In the genomic region with DNA sequence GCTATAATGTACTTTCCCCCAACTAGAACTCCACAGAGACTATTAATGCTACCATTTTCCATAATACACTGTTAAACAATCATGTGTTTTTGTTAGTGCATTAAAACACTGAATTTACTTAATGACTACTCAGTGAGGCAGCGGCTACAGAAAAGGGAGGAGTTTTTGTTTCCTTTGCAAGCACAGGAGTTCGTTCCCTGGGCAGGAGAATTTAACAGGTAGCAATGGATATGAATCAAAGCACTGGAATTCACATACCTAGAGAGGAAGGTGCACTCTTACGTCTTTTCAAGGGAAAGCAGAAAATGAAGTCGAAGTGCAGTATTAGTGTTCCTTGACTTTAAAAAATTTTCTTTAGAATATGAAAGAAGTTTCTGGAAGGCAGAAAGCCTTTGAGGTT, we compare ENCODE assay signal across 18 cellular contexts.
DNase-seq lines count a peak whose midpoint lies in the region; ATAC-seq and TF ChIP-seq lines count a peak whose summit lies in the region.
"Had no signal": no experiment of that assay in that cellular context is flagged by ENCODE, and none has a peak within 500 bp of the region (broad histone marks: within the 10 kb centered on the region; RNA-seq: fewer than 3 reads in every experiment).

No MANE protein-coding gene starts in this region.

- peak overlapping the region; percentile 24; the same call in 1 of the 2 replicates for H4K91ac ChIP-seq in IMR-90 (ENCODE audit: insufficient read depth, low read depth, low read length)

- peak overlapping the region; percentile 64; the same call in 1 of the 2 replicates for H2BK120ac ChIP-seq in IMR-90 (ENCODE audit: low read depth, low read length)

- no peak overlapping the region for H3K27ac ChIP-seq in IMR-90 (ENCODE audit: insufficient read depth, low read length)
- no peak overlapping the region for H3K27ac ChIP-seq in RWPE1
- H3K27ac ChIP-seq in CD4-positive, alpha-beta memory T cell (ENCODE audit: low read depth, low read length), result no peak overlapping the region

- peak overlapping the region; percentile 65; the same call in 1 of the 2 replicates for H2BK20ac ChIP-seq in IMR-90 (ENCODE audit: low read depth, low read length)

- intact Hi-C loops in IMR-90 (cut with micrococcal nuclease), result no loop called here
- intact Hi-C loops in CD4-positive, alpha-beta memory T cell (cut with micrococcal nuclease), result no loop called here

- H3K14ac ChIP-seq in IMR-90 (replicated peaks; ENCODE audit: low read depth, low read length), result no peak overlapping the region

- H2BK15ac ChIP-seq in IMR-90 (ENCODE audit: low read depth, low read length), result no peak overlapping the region

- H2BK5ac ChIP-seq in IMR-90 (ENCODE audit: low read depth, low read length, poor library complexity, severe bottlenecking), result peak overlapping the region; percentile 27

- no peak for ATAC-seq in IMR-90 (ENCODE audit: low read depth)
- no peak for ATAC-seq in HG02870 (IDR thresholded peaks at IDR 0.05; ENCODE audit: unreplicated experiment)

- H3K4me1 Mint-ChIP-seq in glutamatergic neuron (ENCODE audit: low read depth, unreplicated experiment) (peaks cover 58% of the 10 kb centered on the region), osteocyte (ENCODE audit: unreplicated experiment) (peaks cover 91% of the 10 kb centered on the region)
- H3K4me1 Mint-ChIP-seq in CD4-positive, alpha-beta memory T cell, result no peaks in the 10 kb centered on the region

- no peak overlapping the region for H2AFZ ChIP-seq in IMR-90 (replicated peaks; ENCODE audit: low read length, poor library complexity)

- H3K9ac ChIP-seq in IMR-90 (ENCODE audit: low read depth, low read length), result no peak overlapping the region

- H3K9me1 ChIP-seq in IMR-90 (ENCODE audit: insufficient read depth, low read length), result peaks cover 22% of the 10 kb centered on the region

- no peak overlapping the region for H3K4me3 ChIP-seq in IMR-90 (ENCODE audit: insufficient read depth, low read depth, low read length)
- no peak overlapping the region for H3K4me3 ChIP-seq in CD4-positive, alpha-beta memory T cell (ENCODE audit: low read length in 2 of 2)

- POLR2A ChIA-PET in IMR-90 (lab: Charles Lee; ENCODE audit: unreplicated experiment), result no interaction called here
- POLR2A ChIA-PET in RWPE1 (lab: Yijun Ruan, JAX; ENCODE audit: low non-redundant PET), result no interaction called here
- POLR2A ChIA-PET in CD4-positive, alpha-beta memory T cell (lab: Charles Lee; ENCODE audit: partially characterized antibody), result no interaction called here

- no peaks in the 10 kb centered on the region for H3K27me3 ChIP-seq in IMR-90 (ENCODE audit: control insufficient read depth, insufficient read depth, low read length)
- no peaks in the 10 kb centered on the region for H3K27me3 ChIP-seq in CD4-positive, alpha-beta memory T cell (ENCODE audit: insufficient read depth, low read length)

- H3K18ac ChIP-seq in IMR-90 (ENCODE audit: low read depth, low read length), result no peak overlapping the region

- no peak for TF ChIP-seq POLR2A in IMR-90 (IDR thresholded peaks at IDR 0.05; ENCODE audit: low read depth, low read length)

- no TSS peak for BruUV-seq in IMR-90 (replicated peaks; lab: Mats Ljungman, UMichigan)

- no peaks in the 10 kb centered on the region for H3K36me3 ChIP-seq in IMR-90 (ENCODE audit: control insufficient read depth, insufficient read depth, low read length)
- H3K36me3 ChIP-seq in CD4-positive, alpha-beta memory T cell (ENCODE audit: insufficient read depth, low read length), result no peaks in the 10 kb centered on the region

- 0 out of 4 replicates have a peak overlapping the region, but pooled peaks of 1 of the 2 experiments have one; percentile 25 for H4K8ac ChIP-seq in IMR-90 (ENCODE audit: low read depth in 2 of 2, low read length in 2 of 2)

- H3K9me3 Mint-ChIP-seq in glutamatergic neuron (ENCODE audit: unreplicated experiment) (peaks cover 13% of the 10 kb centered on the region), osteocyte (ENCODE audit: unreplicated experiment) (peaks cover 3% of the 10 kb centered on the region)
- no peaks in the 10 kb centered on the region for H3K9me3 Mint-ChIP-seq in CD4-positive, alpha-beta memory T cell

- CTCF ChIA-PET in IMR-90 (lab: Yijun Ruan, JAX) (no interaction called here), RWPE1 (lab: Yijun Ruan, JAX) (no interaction called here)
- CTCF ChIA-PET in CD4-positive, alpha-beta memory T cell (lab: Charles Lee; ENCODE audit: partially characterized antibody), result no interaction called here

- no peak overlapping the region for H2AK9ac ChIP-seq in IMR-90 (replicated peaks; ENCODE audit: low read depth, low read length, poor library complexity)

- TF ChIP-seq RAD21 in IMR-90 (IDR thresholded peaks at IDR 0.05; ENCODE audit: low read length), result no peak

- no peak overlapping the region; the same call in 1 of the 2 replicates for H3K4ac ChIP-seq in IMR-90 (ENCODE audit: low read depth, low read length)

- dilution Hi-C loops in IMR-90 (cut with HindIII; ENCODE audit: low sequenced_read_pairs, unreplicated experiment), result no loop called here

- 100% methylated on average over 1 of the region's 4 CpGs; no CpG with 5 or more reads in 1 of the 2 experiments for WGBS in IMR-90 (ENCODE audit: extremely low coverage in 2 of 2, insufficient read length in 1 of 2), 2 experiments

- peak overlapping the region; percentile 28; the same call in 1 of the 2 replicates for H2AK5ac ChIP-seq in IMR-90 (ENCODE audit: low read depth, low read length)

- in situ Hi-C loops in IMR-90 (cut with MboI; ENCODE audit: low sequenced_read_pairs), result no loop called here

- peaks cover 15% of the 10 kb centered on the region for H3K4me1 ChIP-seq in IMR-90 (ENCODE audit: control insufficient read depth, insufficient read depth, low read length)
- no peaks in the 10 kb centered on the region for H3K4me1 ChIP-seq in CD4-positive, alpha-beta memory T cell (ENCODE audit: insufficient read depth, low read length)
- H3K4me1 ChIP-seq: Caco-2 had no signal

- no peak overlapping the region for H3K56ac ChIP-seq in IMR-90 (ENCODE audit: extremely low read depth, insufficient read depth, low read length)

- H3K27me3 Mint-ChIP-seq in glutamatergic neuron (ENCODE audit: unreplicated experiment), result peaks cover 6% of the 10 kb centered on the region
- no peaks in the 10 kb centered on the region for H3K27me3 Mint-ChIP-seq in osteocyte (ENCODE audit: unreplicated experiment)
- peaks cover 0 to 3% of the 10 kb centered on the region in 2 donors for H3K27me3 Mint-ChIP-seq in CD4-positive, alpha-beta memory T cell
- H3K27me3 Mint-ChIP-seq: IgD-negative memory B cell had no signal

- TF ChIP-seq CTCF in IMR-90 (conservative IDR thresholded peaks at IDR 0.05; ENCODE audit: low read depth, low read length), result no peak
- no peak for TF ChIP-seq CTCF in RWPE1 (conservative IDR thresholded peaks at IDR 0.05; ENCODE audit: low read depth)
- TF ChIP-seq CTCF in glutamatergic neuron (IDR thresholded peaks at IDR 0.05; ENCODE audit: partially characterized antibody, unreplicated experiment), result no peak
- TF ChIP-seq CTCF in osteocyte (IDR thresholded peaks at IDR 0.05), result no peak

- no peak overlapping the region for H3K23ac ChIP-seq in IMR-90 (ENCODE audit: low read depth, low read length)

- H3K9me3 ChIP-seq in IMR-90 (ENCODE audit: control insufficient read depth, insufficient read depth, low read length), result no peaks in the 10 kb centered on the region
- H3K9me3 ChIP-seq in CD4-positive, alpha-beta memory T cell (ENCODE audit: control insufficient read depth in 1 of 2, low read length in 2 of 2), result no peaks in the 10 kb centered on the region
- H3K9me3 ChIP-seq: Caco-2 had no signal

- peak overlapping the region; percentile 93 for H3K27ac Mint-ChIP-seq in glutamatergic neuron (ENCODE audit: unreplicated experiment)
- peak overlapping the region; percentile 86 for H3K27ac Mint-ChIP-seq in osteocyte (ENCODE audit: unreplicated experiment)
- no peak overlapping the region for H3K27ac Mint-ChIP-seq in CD4-positive, alpha-beta memory T cell
- H3K27ac Mint-ChIP-seq: CD14-positive monocyte had no signal

- peaks cover 20 to 35% of the 10 kb centered on the region in 2 experiments for H3K79me1 ChIP-seq in IMR-90 (ENCODE audit: low read depth in 1 of 2, low read length in 2 of 2)

- peak overlapping the region; percentile 76 for H3K4me3 Mint-ChIP-seq in glutamatergic neuron (ENCODE audit: unreplicated experiment)
- no peak overlapping the region for H3K4me3 Mint-ChIP-seq in osteocyte (ENCODE audit: unreplicated experiment)
- no peak overlapping the region for H3K4me3 Mint-ChIP-seq in CD4-positive, alpha-beta memory T cell
- H3K4me3 Mint-ChIP-seq: CD14-positive monocyte, IgD-negative memory B cell had no signal

- H3K36me3 Mint-ChIP-seq in glutamatergic neuron (ENCODE audit: unreplicated experiment) (peaks cover 3% of the 10 kb centered on the region), osteocyte (ENCODE audit: unreplicated experiment) (peaks cover 19% of the 10 kb centered on the region)
- no peaks in the 10 kb centered on the region for H3K36me3 Mint-ChIP-seq in CD4-positive, alpha-beta memory T cell

- H3K4me2 ChIP-seq in IMR-90 (ENCODE audit: low read depth, low read length), result no peak overlapping the region

- H4K5ac ChIP-seq in IMR-90 (ENCODE audit: low read depth, low read length), result no peak overlapping the region

- no peaks in the 10 kb centered on the region for H4K20me1 ChIP-seq in IMR-90 (ENCODE audit: insufficient read depth, low read length)

- DNase-seq in IMR-90, result no peak
- DNase-seq in RWPE1 (ENCODE audit: low spot score), result peak; percentile 30
- no peak for DNase-seq in glutamatergic neuron
- no peak for DNase-seq in osteocyte (ENCODE audit: extremely low spot score, unreplicated experiment)
- no peak for DNase-seq in NCI-H345 treated with DMSO at 0.1 percent for 48 hours (lab: John Stamatoyannopoulos, UW; ENCODE audit: unreplicated experiment)
- DNase-seq in CD4-positive, alpha-beta memory T cell, result no peak
- DNase-seq: ACHN, AML-193, Caco-2, DMS53, Kasumi-1, MM.1S, NCI-H1092 treated with DMSO at 0.1 percent for 48 hours, NCI-H2081, NCI-H524 had no signal

TF ChIP-seq in IMR-90, 13 proteins besides CTCF, POLR2A, EP300 and RAD21:
- TF ChIP-seq FOS (IDR thresholded peaks at IDR 0.05; ENCODE audit: low read depth, low read length), result no peak
- TF ChIP-seq BHLHE40 (IDR thresholded peaks at IDR 0.05; ENCODE audit: low read depth, low read length), result no peak
- TF ChIP-seq MXI1 (IDR thresholded peaks at IDR 0.05; ENCODE audit: borderline replicate concordance, low read depth, low read length), result no peak
- TF ChIP-seq MAFK (IDR thresholded peaks at IDR 0.05; ENCODE audit: low read depth, low read length), result no peak
- no peak for TF ChIP-seq NFE2L2 (IDR thresholded peaks at IDR 0.05; ENCODE audit: low read depth, low read length)

Comparison
In these comparisons a context has a peak if more than half of its experiments do, and no peak if none do; other contexts are left out.
1. H3K27ac Mint-ChIP-seq: peak in glutamatergic neuron (single experiment) and osteocyte (single experiment); none in CD4-positive, alpha-beta memory T cell (0 of 7).